9 cellular contexts compared by ENCODE assay signal in genomic region chr9:127546125-127546832, GRCh38.
A peak's percentile ranks its signal among the peaks of the same experiment; 100 is the strongest.
DNase-seq lines count a peak whose midpoint lies in the region; ATAC-seq and TF ChIP-seq lines count a peak whose summit lies in the region.
"Had no signal": no experiment of that assay in that cellular context is flagged by ENCODE, and none has a peak within 500 bp of the region (broad histone marks: within the 10 kb centered on the region; RNA-seq: fewer than 3 reads in every experiment).

No MANE protein-coding gene starts in this region.

- peaks cover 33% of the 10 kb centered on the region for H3K36me3 ChIP-seq in MG63

- H3K9me3 Mint-ChIP-seq in effector memory CD8-positive, alpha-beta T cell: no peaks in the 10 kb centered on the region
- H3K9me3 Mint-ChIP-seq in neural crest cell: no peaks in the 10 kb centered on the region

- H3K4me3 Mint-ChIP-seq in effector memory CD8-positive, alpha-beta T cell: no peak overlapping the region
- H3K4me3 Mint-ChIP-seq in neural crest cell: no peak overlapping the region

- ATAC-seq in effector memory CD8-positive, alpha-beta T cell (replicated peaks): no peak
- ATAC-seq in HG03175 (IDR thresholded peaks at IDR 0.05; ENCODE audit: unreplicated experiment): no peak
- ATAC-seq in GM18873 (IDR thresholded peaks at IDR 0.05; ENCODE audit: low FRiP score, unreplicated experiment): no peak
- ATAC-seq in HG02759 (IDR thresholded peaks at IDR 0.05; ENCODE audit: unreplicated experiment): no peak

- peak; percentile 89 for DNase-seq in A172 (ENCODE audit: low spot score)
- peak; percentile 67 for DNase-seq in MG63
- no peak for DNase-seq in effector memory CD8-positive, alpha-beta T cell
- no peak for DNase-seq in neural crest cell (ENCODE audit: low read depth, low spot score)
- DNase-seq in NCI-H187 (lab: John Stamatoyannopoulos, UW): no peak
- DNase-seq: stimulated activated CD4-positive, alpha-beta T cell treated with anti-CD3 and anti-CD28 coated beads, Interleukin-4, amount 100 ng/mL, for 24 hours had no signal

- no peaks in the 10 kb centered on the region for H3K27me3 ChIP-seq in MG63

- no peaks in the 10 kb centered on the region for H3K9me3 ChIP-seq in MG63

- no peaks in the 10 kb centered on the region for H3K36me3 Mint-ChIP-seq in effector memory CD8-positive, alpha-beta T cell (ENCODE audit: insufficient read depth)
- no peaks in the 10 kb centered on the region for H3K36me3 Mint-ChIP-seq in neural crest cell (ENCODE audit: low read depth)

- peak overlapping the region; percentile 77 to 90 for H3K27ac Mint-ChIP-seq in effector memory CD8-positive, alpha-beta T cell
- H3K27ac Mint-ChIP-seq in neural crest cell (ENCODE audit: unreplicated experiment): peak overlapping the region; percentile 95

- no peak overlapping the region for H3K4me3 ChIP-seq in MG63

- TF ChIP-seq CTCF in neural crest cell (conservative IDR thresholded peaks at IDR 0.05): no peak

- peaks cover 17 to 20% of the 10 kb centered on the region in 2 donors for H3K4me1 Mint-ChIP-seq in effector memory CD8-positive, alpha-beta T cell (ENCODE audit: low read depth in 2 of 2)
- peaks cover 50% of the 10 kb centered on the region for H3K4me1 Mint-ChIP-seq in neural crest cell

- H3K27me3 Mint-ChIP-seq in effector memory CD8-positive, alpha-beta T cell: no peaks in the 10 kb centered on the region
- no peaks in the 10 kb centered on the region for H3K27me3 Mint-ChIP-seq in neural crest cell (ENCODE audit: low read depth)

Comparison
In these comparisons a context has a peak if more than half of its experiments do, and no peak if none do; other contexts are left out.
1. DNase-seq: peak in A172 (single experiment) and MG63 (single experiment); none in effector memory CD8-positive, alpha-beta T cell (0 of 3), neural crest cell (single experiment) and NCI-H187 (0 of 2).